ENCODE assay signal across 8 cellular contexts in the genomic region with DNA sequence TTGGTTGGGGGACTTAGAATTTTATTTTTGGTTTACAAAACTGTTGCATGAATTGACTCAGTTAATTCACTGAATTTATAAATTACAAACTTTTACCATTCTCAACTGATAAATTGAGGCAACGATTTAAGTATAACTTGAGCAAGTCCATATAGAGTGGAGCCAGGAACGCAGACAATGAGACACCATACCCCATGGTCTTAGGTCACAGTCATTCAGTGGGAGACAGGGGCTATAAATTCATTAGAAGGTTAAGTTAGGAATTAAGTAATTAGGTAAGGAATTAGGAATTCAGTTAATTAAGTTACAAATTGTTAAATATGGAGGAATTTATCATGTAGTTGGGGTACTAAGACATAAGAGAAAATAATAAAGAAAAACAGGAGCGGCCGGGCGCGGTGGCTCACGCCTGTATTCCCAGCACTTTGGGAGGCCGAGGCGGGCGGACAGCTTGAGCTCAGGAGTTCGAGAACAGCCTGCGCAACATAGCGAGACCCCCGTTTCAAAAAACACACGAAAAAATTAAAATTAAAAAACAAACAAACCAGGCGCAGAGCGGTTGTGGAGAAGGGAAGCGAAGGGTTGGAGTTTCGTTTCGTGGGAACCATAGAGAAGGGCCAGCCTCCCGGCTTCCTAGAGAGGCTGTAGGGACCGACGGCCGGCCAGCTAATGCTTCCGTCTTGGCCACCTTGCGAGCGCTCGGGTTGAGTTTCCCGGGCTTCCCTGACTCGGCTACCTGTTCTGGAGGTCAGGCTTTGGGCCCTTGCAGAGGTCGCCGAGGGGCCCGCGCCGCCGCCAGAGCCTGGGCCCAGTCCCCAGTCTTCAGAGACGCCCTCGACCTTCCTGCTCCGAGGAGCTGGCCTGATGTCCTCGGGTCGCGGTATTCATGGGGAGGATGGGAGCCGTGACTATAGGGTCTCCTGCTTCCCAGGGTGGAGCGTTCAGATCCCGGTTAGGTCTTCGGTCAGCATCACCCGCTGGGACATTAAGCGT. TPM values are rescaled to one million over a fixed set of nuclear protein-coding genes. Genes with fewer than 3 reads are reported as not detected.
DNase-seq lines count a peak whose midpoint lies in the region; ATAC-seq and TF ChIP-seq lines count a peak whose summit lies in the region.

Gene ZNF619, plus strand, starts transcription at position 645 of the 993 bp plus-strand sequence. CDS start 858 bp downstream, outside the sequence.

- H3K4me3 ChIP-seq in Caco-2 (ENCODE audit: low read depth, low read length) (peak within 1 kb of the TSS; percentile 54), fibroblast of mammary gland (ENCODE audit: control insufficient read depth, low read depth, low read length) (peak within 1 kb of the TSS; percentile 85)
- H3K4me3 ChIP-seq in naive thymus-derived CD4-positive, alpha-beta T cell (ENCODE audit: low read length): peak within 1 kb of the TSS; percentile 82

- no peaks in the 10 kb centered on the region for H3K27me3 ChIP-seq in Caco-2 (replicated peaks; ENCODE audit: control insufficient read depth, insufficient read depth, low read length)
- H3K27me3 ChIP-seq in naive thymus-derived CD4-positive, alpha-beta T cell (ENCODE audit: control insufficient read depth in 2 of 2, insufficient read depth in 2 of 2, low read length in 2 of 2): no peaks in the 10 kb centered on the region

- H3K27ac ChIP-seq in naive thymus-derived CD4-positive, alpha-beta T cell (ENCODE audit: low read depth, low read length): peak within 1 kb of the TSS; percentile 80

- H3K4me3 Mint-ChIP-seq in Caco-2 (ENCODE audit: unreplicated experiment): peak within 1 kb of the TSS; percentile 81
- peak within 1 kb of the TSS; percentile 83 for H3K4me3 Mint-ChIP-seq in activated T-helper 2 cell treated with anti-CD3 and anti-CD28 coated beads, Interferon-gamma antibody, Interleukin-2, Interleukin-4, amounts not matched to agents 10 μg/mL and 5 μg/mL and 100 μg/mL, durations not matched to agents 14 hours and 24 hours and 36 hours (ENCODE audit: low read depth)
- peak within 1 kb of the TSS; percentile 84 to 97 (median 89) for H3K4me3 Mint-ChIP-seq in naive thymus-derived CD4-positive, alpha-beta T cell

- no peaks in the 10 kb centered on the region for H3K9me3 Mint-ChIP-seq in Caco-2 (ENCODE audit: unreplicated experiment)
- H3K9me3 Mint-ChIP-seq in activated T-helper 2 cell treated with anti-CD3 and anti-CD28 coated beads, Interferon-gamma antibody, Interleukin-2, Interleukin-4, amounts not matched to agents 10 μg/mL and 5 μg/mL and 100 μg/mL, durations not matched to agents 14 hours and 24 hours and 36 hours: no peaks in the 10 kb centered on the region
- no peaks in the 10 kb centered on the region for H3K9me3 Mint-ChIP-seq in naive thymus-derived CD4-positive, alpha-beta T cell

- BruUV-seq in Caco-2 (replicated peaks; lab: Mats Ljungman, UMichigan): no TSS peak

- no peaks in the 10 kb centered on the region for H3K27me3 Mint-ChIP-seq in Caco-2 (ENCODE audit: insufficient read depth, unreplicated experiment)
- H3K27me3 Mint-ChIP-seq in activated T-helper 2 cell treated with anti-CD3 and anti-CD28 coated beads, Interferon-gamma antibody, Interleukin-2, Interleukin-4, amounts not matched to agents 10 μg/mL and 5 μg/mL and 100 μg/mL, durations not matched to agents 14 hours and 24 hours and 36 hours (ENCODE audit: low read depth): peaks cover 3% of the 10 kb centered on the region
- no peaks in the 10 kb centered on the region for H3K27me3 Mint-ChIP-seq in naive thymus-derived CD4-positive, alpha-beta T cell

- H3K4me1 ChIP-seq in Caco-2: peaks cover 3% of the 10 kb centered on the region; the same call in 1 of the 2 replicates
- H3K4me1 ChIP-seq in naive thymus-derived CD4-positive, alpha-beta T cell (ENCODE audit: control insufficient read depth in 2 of 2, insufficient read depth in 2 of 2, low read length in 2 of 2): peaks cover 7 to 8% of the 10 kb centered on the region in 2 donors

- H3K27ac Mint-ChIP-seq in Caco-2 (ENCODE audit: unreplicated experiment): peak within 1 kb of the TSS; percentile 88
- H3K27ac Mint-ChIP-seq in activated T-helper 2 cell treated with anti-CD3 and anti-CD28 coated beads, Interferon-gamma antibody, Interleukin-2, Interleukin-4, amounts not matched to agents 10 μg/mL and 5 μg/mL and 100 μg/mL, durations not matched to agents 14 hours and 24 hours and 36 hours: peak within 1 kb of the TSS; percentile 81
- H3K27ac Mint-ChIP-seq in naive thymus-derived CD4-positive, alpha-beta T cell: peak within 1 kb of the TSS; percentile 61 to 97 (median 90)

- ATAC-seq in GM19372 (IDR thresholded peaks at IDR 0.05; ENCODE audit: low read depth, unreplicated experiment) (peak; percentile 76), HG03571 (IDR thresholded peaks at IDR 0.05; ENCODE audit: unreplicated experiment) (peak; percentile 83)
- peak; percentile 93 for ATAC-seq in naive thymus-derived CD4-positive, alpha-beta T cell

- DNase-seq in Caco-2: peak; percentile 71
- peak; percentile 85 for DNase-seq in OCI-M1 (lab: John Stamatoyannopoulos, UW)
- DNase-seq in activated T-helper 2 cell treated with anti-CD3 and anti-CD28 coated beads, Interferon-gamma antibody, Interleukin-2, Interleukin-4, amounts not matched to agents 10 μg/mL and 5 μg/mL and 100 μg/mL, durations not matched to agents 14 hours and 24 hours and 36 hours (ENCODE audit: low spot score): peak; percentile 49
- peak; percentile 71 for DNase-seq in fibroblast of mammary gland (ENCODE audit: low read depth)
- DNase-seq in naive thymus-derived CD4-positive, alpha-beta T cell: peak; percentile 11 to 60 (median 47)
- peak; percentile 61 for DNase-seq in stromal cell of bone marrow (ENCODE audit: low read depth)

- CTCF ChIA-PET in Caco-2 (lab: Charles Lee): interaction anchor here (1.9 kb wide), 1 partner anchor 29 kb away, joined by 12 read pairs; the partner anchor contains the start of gene ZNF620
- CTCF ChIA-PET in naive thymus-derived CD4-positive, alpha-beta T cell (lab: Charles Lee): interaction anchor here (1.0 kb wide), 1 partner anchor 168 kb away, joined by 3 read pairs; no protein-coding TSS in a partner anchor

- H3K4me1 Mint-ChIP-seq in Caco-2 (ENCODE audit: low read depth, unreplicated experiment): peaks cover 10% of the 10 kb centered on the region
- peaks cover 13% of the 10 kb centered on the region for H3K4me1 Mint-ChIP-seq in activated T-helper 2 cell treated with anti-CD3 and anti-CD28 coated beads, Interferon-gamma antibody, Interleukin-2, Interleukin-4, amounts not matched to agents 10 μg/mL and 5 μg/mL and 100 μg/mL, durations not matched to agents 14 hours and 24 hours and 36 hours (ENCODE audit: low read depth)
- H3K4me1 Mint-ChIP-seq in naive thymus-derived CD4-positive, alpha-beta T cell: peaks cover 13 to 38% (median 31%) of the 10 kb centered on the region in 7 donors

- intact Hi-C loops in Caco-2 (cut with micrococcal nuclease; ENCODE audit: unreplicated experiment): loop anchor here (2.0 kb wide), 3 partner anchors 20 to 48 kb away; partner anchors contain the start of genes ZNF620 and ZNF621
- intact Hi-C loops in activated T-helper 2 cell treated with anti-CD3 and anti-CD28 coated beads, Interferon-gamma antibody, Interleukin-2, Interleukin-4, amounts not matched to agents 10 μg/mL and 5 μg/mL and 100 μg/mL, durations not matched to agents 14 hours and 24 hours and 36 hours (cut with micrococcal nuclease): loop anchor here (1.0 kb wide), 2 partner anchors 23 to 48 kb away; partner anchors contain the start of gene ZNF621
- intact Hi-C loops in naive thymus-derived CD4-positive, alpha-beta T cell (cut with micrococcal nuclease): loop anchor here (1.0 kb wide), 6 partner anchors 19 to 1486 kb away; partner anchors contain the start of genes RPL14 (in 2 of the 2), ZNF620 (in 2 of the 2), ZNF621 (in 2 of the 2) and EIF1B (in 1 of the 2)

- TF ChIP-seq CTCF in Caco-2 (IDR thresholded peaks at IDR 0.05; ENCODE audit: insufficient read depth in 1 of 2, low read depth in 1 of 2, low read length in 1 of 2, severe bottlenecking in 1 of 2, unreplicated experiment in 1 of 2) (no peak), fibroblast of mammary gland (conservative IDR thresholded peaks at IDR 0.05; ENCODE audit: control insufficient read depth, insufficient read depth, low read depth, low read length) (no peak)

- H3K36me3 ChIP-seq in Caco-2 (ENCODE audit: control insufficient read depth, insufficient read depth, low read length): no peaks in the 10 kb centered on the region
- H3K36me3 ChIP-seq in naive thymus-derived CD4-positive, alpha-beta T cell (ENCODE audit: control insufficient read depth in 2 of 3, insufficient read depth in 3 of 3, low read length in 3 of 3): peaks cover 0 to 7% (median 0%) of the 10 kb centered on the region in 3 experiments

- POLR2A ChIA-PET in Caco-2 (lab: Charles Lee): interaction anchor here (0.6 to 1.2 kb wide), 4 partner anchors 13 to 168 kb away, joined by 3 to 8 read pairs (median 4); partner anchors contain the start of genes EIF1B, RPL14 and ZNF620
- POLR2A ChIA-PET in naive thymus-derived CD4-positive, alpha-beta T cell (lab: Charles Lee): interaction anchor here (0.7 to 4.1 kb wide), 5 partner anchors 12 to 49 kb away, joined by 3 to 23 read pairs (median 5); partner anchors contain the start of genes RPL14 and ZNF620

- H3K9me3 ChIP-seq in Caco-2: no peaks in the 10 kb centered on the region
- H3K9me3 ChIP-seq in naive thymus-derived CD4-positive, alpha-beta T cell (ENCODE audit: control insufficient read depth in 2 of 3, low read length in 3 of 3): no peaks in the 10 kb centered on the region

- H3K36me3 Mint-ChIP-seq in Caco-2 (ENCODE audit: insufficient read depth, unreplicated experiment): no peaks in the 10 kb centered on the region
- H3K36me3 Mint-ChIP-seq in activated T-helper 2 cell treated with anti-CD3 and anti-CD28 coated beads, Interferon-gamma antibody, Interleukin-2, Interleukin-4, amounts not matched to agents 10 μg/mL and 5 μg/mL and 100 μg/mL, durations not matched to agents 14 hours and 24 hours and 36 hours (ENCODE audit: low read depth): peaks cover 22% of the 10 kb centered on the region
- H3K36me3 Mint-ChIP-seq in naive thymus-derived CD4-positive, alpha-beta T cell: peaks cover 10 to 23% (median 12%) of the 10 kb centered on the region in 5 donors

RNA-seq across cellular contexts. Expression of gene ZNF619, which starts in this region (rescaled TPM):
- 4.9 and 6.8 TPM in 2 replicates for total RNA-seq in Caco-2 (2022)
- 7.8 and 9.1 TPM in 2 replicates for total RNA-seq in activated T-helper 2 cell treated with anti-CD3 and anti-CD28 coated beads, Interferon-gamma antibody, Interleukin-2, Interleukin-4, amounts not matched to agents 10 μg/mL and 5 μg/mL and 100 μg/mL, durations not matched to agents 14 hours and 24 hours and 36 hours
- total RNA-seq in naive thymus-derived CD4-positive, alpha-beta T cell: 10 to 100 TPM in 3 of 5 experiments, 1 to 10 TPM in 2; 5.0 to 13.9 (median 12.3) TPM
- polyA plus RNA-seq in naive thymus-derived CD4-positive, alpha-beta T cell: 1 to 10 TPM; 2.9 to 3.2 TPM

Comparison
In these comparisons a context has a peak if more than half of its experiments do, and no peak if none do; other contexts are left out.
1. Peak in every context shown above with its lines: DNase-seq, ATAC-seq, H3K4me3 ChIP-seq and H3K27ac ChIP-seq.